ENCODE assay signal across 22 cellular contexts in the genomic region with DNA sequence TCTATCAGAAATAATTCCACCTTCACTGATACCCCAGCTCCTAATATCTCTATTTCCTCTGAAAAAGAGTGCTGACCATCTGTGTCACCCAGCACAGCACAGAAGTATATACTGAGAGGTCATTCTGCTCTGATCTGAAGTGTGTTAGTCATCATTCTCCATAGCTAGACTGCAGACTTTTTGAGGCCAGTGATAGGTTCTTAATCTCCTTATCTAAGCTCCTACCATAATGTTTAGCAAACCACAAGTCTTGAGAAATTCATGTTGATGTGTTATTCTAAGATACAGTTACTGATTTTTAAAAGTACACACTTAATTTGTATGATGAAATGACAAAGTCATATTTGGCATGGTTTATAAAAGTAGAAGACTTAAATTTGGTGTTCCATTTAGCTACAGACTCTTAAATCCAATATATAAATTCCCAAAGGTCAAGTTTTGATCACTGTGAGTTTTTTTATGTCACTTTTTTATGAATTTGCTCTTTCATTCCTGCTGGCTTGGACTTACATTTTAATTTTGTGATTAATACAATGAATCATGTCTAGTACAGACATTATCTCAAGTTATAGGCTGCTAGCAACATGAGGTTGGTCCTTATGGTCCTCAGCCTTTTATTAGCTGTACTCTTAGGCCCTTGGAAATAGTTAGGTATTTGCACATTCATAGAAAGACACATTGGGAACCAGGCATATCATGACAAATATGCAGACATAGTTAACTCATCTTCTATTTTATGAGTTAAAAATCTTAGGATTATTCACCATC.
DNase-seq lines count a peak whose midpoint lies in the region; ATAC-seq and TF ChIP-seq lines count a peak whose summit lies in the region.
"Had no signal": no experiment of that assay in that cellular context is flagged by ENCODE, and none has a peak within 500 bp of the region (broad histone marks: within the 10 kb centered on the region; RNA-seq: fewer than 3 reads in every experiment).

No MANE protein-coding gene starts in this region.

- ATAC-seq in IMR-90 (ENCODE audit: low read depth), result peak; percentile 24; the same call in 1 of the 2 replicates
- no peak for ATAC-seq in effector memory CD8-positive, alpha-beta T cell (replicated peaks)
- no peak for ATAC-seq in naive thymus-derived CD4-positive, alpha-beta T cell
- ATAC-seq: GM23338, sciatic nerve had no signal

- H3K27ac Mint-ChIP-seq in effector memory CD8-positive, alpha-beta T cell, result no peak overlapping the region
- no peak overlapping the region for H3K27ac Mint-ChIP-seq in activated naive CD8-positive, alpha-beta T cell treated with anti-CD3 and anti-CD28 coated beads for 36 hours
- H3K27ac Mint-ChIP-seq in naive thymus-derived CD4-positive, alpha-beta T cell, result no peak overlapping the region
- H3K27ac Mint-ChIP-seq: activated CD4-positive, alpha-beta T cell treated with anti-CD3 and anti-CD28 coated beads, Interleukin-2, amount 10 ng/mL, durations not matched to agents 24 days and 14 days; brain; GM23338 had no signal

- H2AK9ac ChIP-seq in IMR-90 (replicated peaks; ENCODE audit: low read depth, low read length, poor library complexity), result no peak overlapping the region

- DNase-seq in AG08395 (ENCODE audit: low spot score), result peak; percentile 21
- peak; percentile 21 for DNase-seq in IMR-90
- DNase-seq in cardiac fibroblast (ENCODE audit: low read depth in 2 of 2), result peak; percentile 65 to 83
- DNase-seq in mesenchymal stem cell, result peak; percentile 42
- no peak for DNase-seq in effector memory CD8-positive, alpha-beta T cell
- no peak for DNase-seq in stimulated activated CD4-positive, alpha-beta T cell treated with anti-CD3 and anti-CD28 coated beads, Interleukin-12 subunit alpha, Interleukin-12 subunit beta, amount 100 ng/mL, for 4 hours
- no peak for DNase-seq in activated naive CD8-positive, alpha-beta T cell treated with anti-CD3 and anti-CD28 coated beads for 36 hours
- DNase-seq in naive thymus-derived CD4-positive, alpha-beta T cell, result no peak
- DNase-seq: activated CD4-positive, alpha-beta T cell treated with anti-CD3 and anti-CD28 coated beads, Interleukin-2, amount 10 ng/mL, durations not matched to agents 24 days and 14 days; activated gamma-delta T cell treated with Interleukin-2 at 50 U/mL for 16 hours; dorsolateral prefrontal cortex; hippocampal formation; midbrain; NCI-H1092 treated with DMSO at 0.1 percent for 48 hours; NCI-H69; stimulated activated CD4-positive, alpha-beta T cell treated with anti-CD3 and anti-CD28 coated beads, Interleukin-2, amount 100 ng/mL, for 48 hours had no signal

- TF ChIP-seq RAD21 in IMR-90 (IDR thresholded peaks at IDR 0.05; ENCODE audit: low read length), result no peak

- H3K27me3 Mint-ChIP-seq in effector memory CD8-positive, alpha-beta T cell, result peaks cover 20 to 39% of the 10 kb centered on the region in 2 donors
- H3K27me3 Mint-ChIP-seq in activated naive CD8-positive, alpha-beta T cell treated with anti-CD3 and anti-CD28 coated beads for 36 hours, result no peaks in the 10 kb centered on the region
- peaks cover 0 to 16% (median 6%) of the 10 kb centered on the region in 5 donors for H3K27me3 Mint-ChIP-seq in naive thymus-derived CD4-positive, alpha-beta T cell
- H3K27me3 Mint-ChIP-seq: IgD-negative memory B cell had no signal

- no peak overlapping the region for H4K8ac ChIP-seq in IMR-90 (ENCODE audit: low read depth in 2 of 2, low read length in 2 of 2)
- no peak overlapping the region for H4K8ac ChIP-seq in mesenchymal stem cell (ENCODE audit: low read length)

- H2BK5ac ChIP-seq in IMR-90 (ENCODE audit: low read depth, low read length, poor library complexity, severe bottlenecking) (no peak overlapping the region), mesenchymal stem cell (ENCODE audit: low read depth, low read length, poor library complexity, severe bottlenecking) (no peak overlapping the region)

- H3K36me3 ChIP-seq in IMR-90 (ENCODE audit: control insufficient read depth, insufficient read depth, low read length), result no peaks in the 10 kb centered on the region
- H3K36me3 ChIP-seq in mesenchymal stem cell (ENCODE audit: control insufficient read depth in 1 of 2, insufficient read depth in 2 of 2, low read depth in 1 of 2, low read length in 2 of 2), result peaks cover 0 to 56% of the 10 kb centered on the region in 2 experiments
- H3K36me3 ChIP-seq in naive thymus-derived CD4-positive, alpha-beta T cell (ENCODE audit: control insufficient read depth in 2 of 3, insufficient read depth in 3 of 3, low read length in 3 of 3), result no peaks in the 10 kb centered on the region
- H3K36me3 ChIP-seq: suprapubic skin had no signal

- CTCF ChIA-PET in IMR-90 (lab: Yijun Ruan, JAX), result no interaction called here
- CTCF ChIA-PET in naive thymus-derived CD4-positive, alpha-beta T cell (lab: Charles Lee), result interaction anchor here (0.7 to 1.2 kb wide), 2 partner anchors 14 to 378 kb away, joined by 4 to 5 read pairs; no protein-coding TSS in a partner anchor

- no peak for TF ChIP-seq POLR2A in IMR-90 (IDR thresholded peaks at IDR 0.05; ENCODE audit: low read depth, low read length)

- H4K91ac ChIP-seq in IMR-90 (ENCODE audit: insufficient read depth, low read depth, low read length) (no peak overlapping the region), mesenchymal stem cell (ENCODE audit: low read length) (no peak overlapping the region)

- no peak overlapping the region for H4K5ac ChIP-seq in IMR-90 (ENCODE audit: low read depth, low read length)

- no TSS peak for BruUV-seq in IMR-90 (replicated peaks; lab: Mats Ljungman, UMichigan)

- no peak overlapping the region for H3K4me3 Mint-ChIP-seq in effector memory CD8-positive, alpha-beta T cell
- no peak overlapping the region for H3K4me3 Mint-ChIP-seq in activated naive CD8-positive, alpha-beta T cell treated with anti-CD3 and anti-CD28 coated beads for 36 hours
- H3K4me3 Mint-ChIP-seq in naive thymus-derived CD4-positive, alpha-beta T cell, result no peak overlapping the region
- H3K4me3 Mint-ChIP-seq: activated CD4-positive, alpha-beta T cell treated with anti-CD3 and anti-CD28 coated beads, Interleukin-2, amount 10 ng/mL, durations not matched to agents 24 days and 14 days; brain; GM23338; neural crest cell had no signal

- H3K23ac ChIP-seq in IMR-90 (ENCODE audit: low read depth, low read length) (no peak overlapping the region), mesenchymal stem cell (ENCODE audit: low read length in 2 of 2) (no peak overlapping the region)

- no peaks in the 10 kb centered on the region for H3K9me3 ChIP-seq in IMR-90 (ENCODE audit: control insufficient read depth, insufficient read depth, low read length)
- no peaks in the 10 kb centered on the region for H3K9me3 ChIP-seq in mesenchymal stem cell (ENCODE audit: control insufficient read depth, low read length)
- H3K9me3 ChIP-seq in naive thymus-derived CD4-positive, alpha-beta T cell (ENCODE audit: control insufficient read depth in 2 of 3, low read length in 3 of 3), result no peaks in the 10 kb centered on the region
- H3K9me3 ChIP-seq: suprapubic skin had no signal

- H2BK20ac ChIP-seq in IMR-90 (ENCODE audit: low read depth, low read length), result no peak overlapping the region

- no peak overlapping the region for H2BK120ac ChIP-seq in IMR-90 (ENCODE audit: low read depth, low read length)
- no peak overlapping the region for H2BK120ac ChIP-seq in mesenchymal stem cell (ENCODE audit: low read depth, low read length)

- TF ChIP-seq CTCF in IMR-90 (conservative IDR thresholded peaks at IDR 0.05; ENCODE audit: low read depth, low read length) (no peak), cardiac fibroblast (IDR thresholded peaks at IDR 0.05; ENCODE audit: low read depth, low read length) (no peak)

- no peaks in the 10 kb centered on the region for H3K79me1 ChIP-seq in IMR-90 (ENCODE audit: low read depth in 1 of 2, low read length in 2 of 2)
- H3K79me1 ChIP-seq in mesenchymal stem cell (replicated peaks; ENCODE audit: low read length, poor library complexity, severe bottlenecking), result no peaks in the 10 kb centered on the region

- H3K9ac ChIP-seq in IMR-90 (ENCODE audit: low read depth, low read length), result no peak overlapping the region
- H3K9ac ChIP-seq in mesenchymal stem cell (ENCODE audit: low read length), result peak overlapping the region; percentile 21

- H3K27me3 ChIP-seq in IMR-90 (ENCODE audit: control insufficient read depth, insufficient read depth, low read length), result no peaks in the 10 kb centered on the region
- H3K27me3 ChIP-seq in mesenchymal stem cell (ENCODE audit: control insufficient read depth in 1 of 2, insufficient read depth in 1 of 2, low read length in 2 of 2), result no peaks in the 10 kb centered on the region
- no peaks in the 10 kb centered on the region for H3K27me3 ChIP-seq in naive thymus-derived CD4-positive, alpha-beta T cell (ENCODE audit: control insufficient read depth in 2 of 2, insufficient read depth in 2 of 2, low read length in 2 of 2)
- H3K27me3 ChIP-seq: suprapubic skin had no signal

- dilution Hi-C loops in IMR-90 (cut with HindIII; ENCODE audit: low sequenced_read_pairs, unreplicated experiment), result no loop called here

- H3K18ac ChIP-seq in IMR-90 (ENCODE audit: low read depth, low read length), result no peak overlapping the region
- H3K18ac ChIP-seq in mesenchymal stem cell (ENCODE audit: low read depth in 1 of 2, low read length in 2 of 2), result no peak overlapping the region

- no peaks in the 10 kb centered on the region for H4K20me1 ChIP-seq in IMR-90 (ENCODE audit: insufficient read depth, low read length)

- H3K14ac ChIP-seq in IMR-90 (replicated peaks; ENCODE audit: low read depth, low read length) (no peak overlapping the region), mesenchymal stem cell (ENCODE audit: low read length in 2 of 2) (no peak overlapping the region)

- no peak overlapping the region for H3K56ac ChIP-seq in IMR-90 (ENCODE audit: extremely low read depth, insufficient read depth, low read length)

- H2AFZ ChIP-seq in IMR-90 (replicated peaks; ENCODE audit: low read length, poor library complexity) (no peak overlapping the region), mesenchymal stem cell (ENCODE audit: low read depth, low read length) (no peak overlapping the region)
- H2AFZ ChIP-seq: GM23338 had no signal

- H3K9me1 ChIP-seq in IMR-90 (ENCODE audit: insufficient read depth, low read length), result no peaks in the 10 kb centered on the region

- H2BK15ac ChIP-seq in IMR-90 (ENCODE audit: low read depth, low read length), result no peak overlapping the region
- no peak overlapping the region for H2BK15ac ChIP-seq in mesenchymal stem cell (ENCODE audit: low read depth, poor library complexity, severe bottlenecking)

- in situ Hi-C loops in IMR-90 (cut with MboI; ENCODE audit: low sequenced_read_pairs), result no loop called here

- H3K9me3 Mint-ChIP-seq in effector memory CD8-positive, alpha-beta T cell, result no peaks in the 10 kb centered on the region
- no peaks in the 10 kb centered on the region for H3K9me3 Mint-ChIP-seq in activated naive CD8-positive, alpha-beta T cell treated with anti-CD3 and anti-CD28 coated beads for 36 hours
- H3K9me3 Mint-ChIP-seq in naive thymus-derived CD4-positive, alpha-beta T cell, result peaks cover 0 to 2% (median 0%) of the 10 kb centered on the region in 11 donors
- H3K9me3 Mint-ChIP-seq: activated CD4-positive, alpha-beta T cell treated with anti-CD3 and anti-CD28 coated beads, Interleukin-2, amount 10 ng/mL, durations not matched to agents 24 days and 14 days; brain; GM23338; IgD-negative memory B cell; neural crest cell had no signal

- no peaks in the 10 kb centered on the region for H3K36me3 Mint-ChIP-seq in effector memory CD8-positive, alpha-beta T cell (ENCODE audit: insufficient read depth)
- no peaks in the 10 kb centered on the region for H3K36me3 Mint-ChIP-seq in activated naive CD8-positive, alpha-beta T cell treated with anti-CD3 and anti-CD28 coated beads for 36 hours
- no peaks in the 10 kb centered on the region for H3K36me3 Mint-ChIP-seq in naive thymus-derived CD4-positive, alpha-beta T cell
- H3K36me3 Mint-ChIP-seq: brain had no signal

- no peaks in the 10 kb centered on the region for H3K4me1 Mint-ChIP-seq in effector memory CD8-positive, alpha-beta T cell (ENCODE audit: low read depth in 2 of 2)
- H3K4me1 Mint-ChIP-seq in activated naive CD8-positive, alpha-beta T cell treated with anti-CD3 and anti-CD28 coated beads for 36 hours, result no peaks in the 10 kb centered on the region
- no peaks in the 10 kb centered on the region for H3K4me1 Mint-ChIP-seq in naive thymus-derived CD4-positive, alpha-beta T cell
- H3K4me1 Mint-ChIP-seq: activated CD4-positive, alpha-beta T cell treated with anti-CD3 and anti-CD28 coated beads, Interleukin-2, amount 10 ng/mL, durations not matched to agents 24 days and 14 days; neural crest cell had no signal

- H3K27ac ChIP-seq in IMR-90 (ENCODE audit: insufficient read depth, low read length) (no peak overlapping the region), mesenchymal stem cell (ENCODE audit: low read length, poor library complexity, severe bottlenecking) (no peak overlapping the region)
- no peak overlapping the region for H3K27ac ChIP-seq in naive thymus-derived CD4-positive, alpha-beta T cell (ENCODE audit: low read depth, low read length)
- H3K27ac ChIP-seq: dorsolateral prefrontal cortex, suprapubic skin had no signal

- no peak overlapping the region for H2BK12ac ChIP-seq in mesenchymal stem cell (ENCODE audit: low read length in 2 of 2)

- POLR2A ChIA-PET in IMR-90 (lab: Charles Lee; ENCODE audit: unreplicated experiment), result no interaction called here
- POLR2A ChIA-PET in naive thymus-derived CD4-positive, alpha-beta T cell (lab: Charles Lee), result no interaction called here

- H3K4me1 ChIP-seq in IMR-90 (ENCODE audit: control insufficient read depth, insufficient read depth, low read length) (no peaks in the 10 kb centered on the region), mesenchymal stem cell (ENCODE audit: control insufficient read depth, insufficient read depth, low read depth, low read length) (no peaks in the 10 kb centered on the region)
- no peaks in the 10 kb centered on the region for H3K4me1 ChIP-seq in naive thymus-derived CD4-positive, alpha-beta T cell (ENCODE audit: control insufficient read depth in 2 of 2, insufficient read depth in 2 of 2, low read length in 2 of 2)
- H3K4me1 ChIP-seq: suprapubic skin had no signal

- intact Hi-C loops in IMR-90 (cut with micrococcal nuclease), result loop anchor here (1.0 kb wide), 1 partner anchor 33 kb away; no protein-coding TSS in a partner anchor
- intact Hi-C loops in naive thymus-derived CD4-positive, alpha-beta T cell (cut with micrococcal nuclease), result no loop called here

- no peak overlapping the region for H2AK5ac ChIP-seq in IMR-90 (ENCODE audit: low read depth, low read length)
- no peak overlapping the region for H2AK5ac ChIP-seq in mesenchymal stem cell (ENCODE audit: low read length, severe bottlenecking)

- H3K4ac ChIP-seq in IMR-90 (ENCODE audit: low read depth, low read length), result no peak overlapping the region
- no peak overlapping the region for H3K4ac ChIP-seq in mesenchymal stem cell (ENCODE audit: low read depth in 1 of 2, low read length in 2 of 2)

- H3K4me3 ChIP-seq in IMR-90 (ENCODE audit: insufficient read depth, low read depth, low read length) (no peak overlapping the region), cardiac fibroblast (replicated peaks in 1 of 2; ENCODE audit: low read depth in 2 of 2, low read length in 2 of 2) (no peak overlapping the region), mesenchymal stem cell (ENCODE audit: insufficient read depth in 1 of 2, low read depth in 1 of 2, low read length in 2 of 2) (no peak overlapping the region)
- no peak overlapping the region for H3K4me3 ChIP-seq in naive thymus-derived CD4-positive, alpha-beta T cell (ENCODE audit: low read length)
- H3K4me3 ChIP-seq: dorsolateral prefrontal cortex, GM23338, suprapubic skin had no signal

- H3K4me2 ChIP-seq in IMR-90 (ENCODE audit: low read depth, low read length) (no peak overlapping the region), mesenchymal stem cell (ENCODE audit: low read length, poor library complexity, severe bottlenecking) (no peak overlapping the region)
- H3K4me2 ChIP-seq: GM23338 had no signal

Comparison
In these comparisons a context has a peak if more than half of its experiments do, and no peak if none do; other contexts are left out.
1. DNase-seq: peak in AG08395 (single experiment), IMR-90 (single experiment), cardiac fibroblast (2 of 2) and mesenchymal stem cell (single experiment); none in effector memory CD8-positive, alpha-beta T cell (0 of 3), stimulated activated CD4-positive, alpha-beta T cell treated with anti-CD3 and anti-CD28 coated beads, Interleukin-12 subunit alpha, Interleukin-12 subunit beta, amount 100 ng/mL, for 4 hours (single experiment), activated naive CD8-positive, alpha-beta T cell treated with anti-CD3 and anti-CD28 coated beads for 36 hours (single experiment) and naive thymus-derived CD4-positive, alpha-beta T cell (0 of 9).